8 cellular contexts compared by ENCODE assay signal in the genomic region with DNA sequence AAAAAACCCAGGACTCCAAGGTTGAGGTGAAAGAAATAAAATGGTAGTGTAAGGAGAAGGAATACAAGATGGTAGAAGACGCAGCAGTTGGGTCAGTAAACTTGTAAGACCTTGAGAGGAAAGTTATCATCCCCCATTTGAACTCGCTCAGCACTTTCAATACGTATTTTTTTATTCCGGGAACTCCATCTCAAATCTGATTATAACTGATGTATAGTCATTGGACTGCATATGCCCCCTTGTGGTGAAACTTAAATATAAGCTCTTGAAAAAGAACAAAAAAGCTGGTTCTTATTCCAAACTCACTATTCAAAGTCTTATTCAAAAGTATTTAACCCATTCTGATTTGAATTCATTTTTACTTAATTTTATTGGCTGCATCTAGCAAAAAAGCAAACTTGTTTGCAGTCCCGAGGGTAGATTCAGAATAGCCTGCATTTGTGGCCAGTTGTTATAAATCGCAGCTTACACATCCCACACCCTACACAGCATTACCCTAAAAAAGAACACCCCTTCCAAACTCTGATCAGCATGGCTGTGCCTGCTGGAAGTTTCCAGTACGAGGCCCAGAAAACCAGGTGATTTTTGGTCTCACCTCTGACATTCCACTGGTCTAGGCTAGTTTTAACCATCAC.
A peak's percentile ranks its signal among the peaks of the same experiment; 100 is the strongest.
DNase-seq lines count a peak whose midpoint lies in the region; TF ChIP-seq lines count a peak whose summit lies in the region.

No MANE protein-coding gene starts in this region.

- H4K20me1 ChIP-seq in Loucy (ENCODE audit: insufficient read depth, low read length, poor library complexity, severe bottlenecking), result no peaks in the 10 kb centered on the region

- H3K9me2 ChIP-seq in Loucy (replicated peaks; ENCODE audit: low read depth, low read length), result no peaks in the 10 kb centered on the region

- no peak overlapping the region for H3K27ac Mint-ChIP-seq in T-helper 2 cell treated with Interferon-gamma antibody and Interleukin-4, amounts not matched to agents 5 μg/mL and 100 μg/mL, for 36 hours

- no peaks in the 10 kb centered on the region for H3K9me3 ChIP-seq in Loucy (ENCODE audit: insufficient read depth, low read depth, low read length)

- H3K27me3 Mint-ChIP-seq in T-helper 2 cell treated with Interferon-gamma antibody and Interleukin-4, amounts not matched to agents 5 μg/mL and 100 μg/mL, for 36 hours (ENCODE audit: low read depth), result peaks cover 52% of the 10 kb centered on the region

- no peaks in the 10 kb centered on the region for H3K36me3 ChIP-seq in Loucy (ENCODE audit: insufficient read depth, low read length)

- TF ChIP-seq CTCF in Loucy (conservative IDR thresholded peaks at IDR 0.05; ENCODE audit: low read length), result peak; percentile 80

- peak overlapping the region; percentile 57 for H2AFZ ChIP-seq in Loucy (ENCODE audit: low read length)

- no peaks in the 10 kb centered on the region for H3K4me1 ChIP-seq in Loucy (ENCODE audit: insufficient read depth, low read length, poor library complexity, severe bottlenecking)

- H3K4me3 ChIP-seq in Loucy (ENCODE audit: low read length, poor library complexity, severe bottlenecking), result peak overlapping the region; percentile 28

- peaks cover 15% of the 10 kb centered on the region for H3K4me1 Mint-ChIP-seq in T-helper 2 cell treated with Interferon-gamma antibody and Interleukin-4, amounts not matched to agents 5 μg/mL and 100 μg/mL, for 36 hours (ENCODE audit: low read depth)

- H3K27me3 ChIP-seq in Loucy (ENCODE audit: insufficient read depth, low read length, poor library complexity, severe bottlenecking), result no peaks in the 10 kb centered on the region

- H3K9ac ChIP-seq in Loucy (ENCODE audit: low read depth, low read length, poor library complexity, severe bottlenecking), result no peak overlapping the region

- H3K9me3 Mint-ChIP-seq in T-helper 2 cell treated with Interferon-gamma antibody and Interleukin-4, amounts not matched to agents 5 μg/mL and 100 μg/mL, for 36 hours, result no peaks in the 10 kb centered on the region

- no peaks in the 10 kb centered on the region for H3F3A ChIP-seq in Loucy (ENCODE audit: low read depth)

- DNase-seq in NCI-H1436 (lab: John Stamatoyannopoulos, UW) (peak; percentile 57), NCI-H1436 treated with DMSO at 0.1 percent for 48 hours (lab: John Stamatoyannopoulos, UW) (no peak), fibroblast of the conjunctiva (ENCODE audit: low read depth) (peak; percentile 65), pons (ENCODE audit: low spot score) (peak; percentile 84), GF-D8 (lab: John Stamatoyannopoulos, UW) (no peak)
- DNase-seq in T-helper 2 cell treated with Interferon-gamma antibody and Interleukin-4, amounts not matched to agents 5 μg/mL and 100 μg/mL, for 36 hours (ENCODE audit: low spot score), result no peak
- DNase-seq in activated CD4-positive, alpha-beta T cell treated with anti-CD3 and anti-CD28 coated beads for 1 hour, result no peak

- H3K4me2 ChIP-seq in Loucy (ENCODE audit: low read depth, low read length, poor library complexity, severe bottlenecking), result peak overlapping the region; percentile 17

- peak overlapping the region; percentile 2 for H3K4me3 Mint-ChIP-seq in T-helper 2 cell treated with Interferon-gamma antibody and Interleukin-4, amounts not matched to agents 5 μg/mL and 100 μg/mL, for 36 hours

- H3K36me3 Mint-ChIP-seq in T-helper 2 cell treated with Interferon-gamma antibody and Interleukin-4, amounts not matched to agents 5 μg/mL and 100 μg/mL, for 36 hours (ENCODE audit: low read depth), result no peaks in the 10 kb centered on the region

- no peaks in the 10 kb centered on the region for H3K79me2 ChIP-seq in Loucy (ENCODE audit: insufficient read depth, low read length)

Comparison
In these comparisons a context has a peak if more than half of its experiments do, and no peak if none do; other contexts are left out.
1. DNase-seq: peak in NCI-H1436 (single experiment), fibroblast of the conjunctiva (single experiment) and pons (single experiment); none in NCI-H1436 treated with DMSO at 0.1 percent for 48 hours (single experiment), T-helper 2 cell treated with Interferon-gamma antibody and Interleukin-4, amounts not matched to agents 5 μg/mL and 100 μg/mL, for 36 hours (single experiment), GF-D8 (single experiment) and activated CD4-positive, alpha-beta T cell treated with anti-CD3 and anti-CD28 coated beads for 1 hour (single experiment).